9 cellular contexts compared by ENCODE assay signal in genomic region chr5:76458492-76458863, GRCh38.
"Had no signal": no experiment of that assay in that cellular context is flagged by ENCODE, and none has a peak within 500 bp of the region (broad histone marks: within the 10 kb centered on the region; RNA-seq: fewer than 3 reads in every experiment).

No MANE protein-coding gene starts in this region.

- H3K27ac Mint-ChIP-seq: dendritic cell treated with granulocyte-macrophage colony-stimulating factor and Interleukin-4, amounts not matched to agents 40 ng/mL and 50 ng/mL, for 4 days had no signal

- H3K4me3 Mint-ChIP-seq: activated CD4-positive, alpha-beta T cell treated with anti-CD3 and anti-CD28 coated beads, Interleukin-2, amount 10 ng/mL, durations not matched to agents 7 days and 5 days; activated naive CD4-positive, alpha-beta T cell treated with anti-CD3 and anti-CD28 coated beads, Interleukin-2, amount 50 U/mL, for 24 hours; dendritic cell treated with granulocyte-macrophage colony-stimulating factor and Interleukin-4, amounts not matched to agents 40 ng/mL and 50 ng/mL, for 4 days; neural crest cell had no signal

- H3K27me3 Mint-ChIP-seq: activated CD4-positive, alpha-beta T cell treated with anti-CD3 and anti-CD28 coated beads, Interleukin-2, amount 10 ng/mL, durations not matched to agents 7 days and 5 days; activated naive CD4-positive, alpha-beta T cell treated with anti-CD3 and anti-CD28 coated beads, Interleukin-2, amount 50 U/mL, for 24 hours; dendritic cell treated with granulocyte-macrophage colony-stimulating factor and Interleukin-4, amounts not matched to agents 40 ng/mL and 50 ng/mL, for 4 days had no signal

- DNase-seq: activated CD4-positive, alpha-beta T cell treated with anti-CD3 and anti-CD28 coated beads, Interleukin-2, amount 10 ng/mL, durations not matched to agents 7 days and 5 days; activated CD4-positive, CD25-positive, alpha-beta regulatory T cell; activated effector memory CD4-positive, alpha-beta T cell treated with Interleukin-2 at 50 U/mL for 16 hours; central memory CD4-positive, alpha-beta T cell; hypothalamus; mammary epithelial cell had no signal

- H3K9me3 Mint-ChIP-seq: activated naive CD4-positive, alpha-beta T cell treated with anti-CD3 and anti-CD28 coated beads, Interleukin-2, amount 50 U/mL, for 24 hours; dendritic cell treated with granulocyte-macrophage colony-stimulating factor and Interleukin-4, amounts not matched to agents 40 ng/mL and 50 ng/mL, for 4 days; neural crest cell had no signal
